ENCODE assay signal across 8 cellular contexts in the genomic region with DNA sequence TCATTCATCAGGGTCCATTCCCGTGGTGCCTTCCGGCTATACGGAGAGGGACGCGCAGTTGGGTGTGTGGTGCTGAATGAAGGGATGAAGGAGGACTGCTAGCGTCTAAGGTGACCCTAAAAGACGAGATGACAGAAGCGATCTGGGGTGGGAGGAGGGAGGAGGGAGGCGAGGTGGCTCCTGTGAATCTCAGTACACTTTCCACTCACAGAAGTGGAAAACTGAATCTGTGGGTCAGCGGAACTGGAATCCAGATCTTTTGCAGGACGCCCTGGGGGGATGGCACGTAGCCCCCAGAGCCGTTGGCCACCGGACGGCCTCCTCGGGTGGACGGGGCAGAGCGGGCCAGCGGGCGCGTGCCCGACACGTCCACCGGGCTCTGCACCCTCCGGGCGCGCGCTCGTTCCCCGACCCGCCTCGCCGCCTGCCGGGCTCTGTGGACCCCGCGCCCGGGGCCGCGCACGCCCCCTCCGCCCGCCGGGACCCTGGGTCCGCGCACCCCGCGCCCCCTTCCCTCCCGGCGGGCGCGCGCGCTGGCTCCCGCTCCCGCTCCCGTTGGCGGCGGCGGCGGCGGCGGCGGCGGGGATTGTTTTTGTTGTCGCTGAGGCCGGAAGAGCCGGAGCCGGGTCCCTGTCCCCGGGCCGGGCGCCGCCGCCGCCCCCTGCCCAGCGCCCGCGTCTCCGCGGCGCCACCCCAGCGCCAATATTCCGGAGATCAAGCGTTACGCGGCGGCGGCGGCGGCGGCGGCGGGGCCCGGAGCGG. TPM values are rescaled to one million over a fixed set of nuclear protein-coding genes. Genes with fewer than 3 reads are reported as not detected.
DNase-seq lines count a peak whose midpoint lies in the region; ATAC-seq, FAIRE-seq and TF ChIP-seq lines count a peak whose summit lies in the region.

A gene (plus strand): TSS at position 403 of the 762 bp plus-strand sequence. CDS start 401 bp downstream, outside the sequence.

- H3K9me3 ChIP-seq in adrenal gland (replicated peaks in 1 of 3) (no peaks in the 10 kb centered on the region), neuronal stem cell (replicated peaks in 1 of 2; ENCODE audit: control insufficient read depth in 2 of 2, insufficient read depth in 1 of 2, low read depth in 1 of 2, low read length in 2 of 2) (no peaks in the 10 kb centered on the region)

- H3K18ac ChIP-seq in neuronal stem cell (ENCODE audit: low read length): peak within 1 kb of the TSS; percentile 98

- H3K23ac ChIP-seq in neuronal stem cell (ENCODE audit: low read depth, low read length, poor library complexity): peak within 1 kb of the TSS; percentile 86

- H2BK12ac ChIP-seq in neuronal stem cell (ENCODE audit: low read length): no peak within 1 kb of the TSS

- no peaks in the 10 kb centered on the region for H3K27me3 ChIP-seq in adrenal gland
- peaks cover 0 to 2% (median 0%) of the 10 kb centered on the region in 3 experiments for H3K27me3 ChIP-seq in neuronal stem cell (ENCODE audit: control insufficient read depth in 3 of 3, insufficient read depth in 3 of 3, low read depth in 1 of 3, low read length in 3 of 3)

- no peak within 1 kb of the TSS for H3K14ac ChIP-seq in neuronal stem cell (ENCODE audit: low read length)

- H2BK15ac ChIP-seq in neuronal stem cell (ENCODE audit: low read length): no peak within 1 kb of the TSS

- peak within 1 kb of the TSS; percentile 56 to 89 (median 85) for H3K27ac ChIP-seq in adrenal gland
- H3K27ac ChIP-seq in neuronal stem cell (replicated peaks; ENCODE audit: low read length): peak within 1 kb of the TSS; percentile 75
- H3K27ac ChIP-seq in urinary bladder (ENCODE audit: low read depth): peak within 1 kb of the TSS; percentile 84

- peak; percentile 27 for DNase-seq in D721Med (ENCODE audit: insufficient read length, low spot score)
- peak; percentile 33 for DNase-seq in SHP77 treated with DMSO at 0.1 percent for 48 hours (lab: John Stamatoyannopoulos, UW)
- DNase-seq in adrenal gland: peak; percentile 31 to 75 (median 52)
- peak; percentile 80 for DNase-seq in Right ventricle myocardium superior
- DNase-seq in neuronal stem cell (ENCODE audit: low spot score): peak; percentile 67
- DNase-seq in cerebellar nuclear complex (lab: John Stamatoyannopoulos, UW): no peak

- no peak within 1 kb of the TSS for H4K91ac ChIP-seq in neuronal stem cell (ENCODE audit: low read depth, low read length, poor library complexity)

- H3K4me3 ChIP-seq in adrenal gland (peak within 1 kb of the TSS; percentile 33 to 97 (median 63)), neuronal stem cell (ENCODE audit: low read length in 2 of 2) (peak within 1 kb of the TSS; percentile 94 to 96), urinary bladder (ENCODE audit: low read depth, low read length) (peak within 1 kb of the TSS; percentile 71)

- H3K36me3 ChIP-seq in adrenal gland (replicated peaks in 1 of 2) (no peaks in the 10 kb centered on the region), neuronal stem cell (replicated peaks in 1 of 2; ENCODE audit: control insufficient read depth in 2 of 2, insufficient read depth in 2 of 2, low read length in 2 of 2) (no peaks in the 10 kb centered on the region), urinary bladder (ENCODE audit: insufficient read depth) (no peaks in the 10 kb centered on the region)

- H2AK5ac ChIP-seq in neuronal stem cell (ENCODE audit: low read depth, low read length): peak within 1 kb of the TSS; percentile 16

- H2AFZ ChIP-seq in neuronal stem cell (ENCODE audit: low read length): peak within 1 kb of the TSS; percentile 100

- TF ChIP-seq POLR2A in adrenal gland (IDR thresholded peaks at IDR 0.05): peak in 1 of 2 donors; percentile 62

- H3K79me1 ChIP-seq in neuronal stem cell (ENCODE audit: low read depth, low read length): no peaks in the 10 kb centered on the region

- FAIRE-seq in D721Med (lab: Jason Lieb, UNC): no peak

- peak within 1 kb of the TSS; percentile 92 for H3K9ac ChIP-seq in neuronal stem cell (ENCODE audit: low read depth, low read length, poor library complexity)

- WGBS in adrenal gland, 4 donors: 0 to 1% (median 0%) methylated on average over 21 to 93 of the region's 94 CpGs
- WGBS in neuronal stem cell (ENCODE audit: extremely low coverage in 2 of 2, insufficient read length in 2 of 2, insufficient replicate concordance in 1 of 2), 2 donors: no CpG with 5 or more reads among the region's 94 CpGs
- WGBS in urinary bladder: under 1% methylated on average over 94 of the region's 94 CpGs

- H3K4me1 ChIP-seq in adrenal gland (replicated peaks in 1 of 2) (peaks cover 10 to 24% of the 10 kb centered on the region in 2 donors), neuronal stem cell (ENCODE audit: control insufficient read depth in 2 of 2, insufficient read depth in 1 of 2, low read depth in 1 of 2, low read length in 2 of 2) (peaks cover 2 to 10% of the 10 kb centered on the region in 2 donors), urinary bladder (ENCODE audit: insufficient read depth) (no peaks in the 10 kb centered on the region)

- H2BK5ac ChIP-seq in neuronal stem cell (ENCODE audit: low read length): no peak within 1 kb of the TSS

- intact Hi-C loops in adrenal gland (cut with DNase I) (no loop called here), Right ventricle myocardium superior (cut with DNase I) (no loop called here)

- no peak within 1 kb of the TSS for H3K4ac ChIP-seq in neuronal stem cell (ENCODE audit: low read length)

- H2BK120ac ChIP-seq in neuronal stem cell (ENCODE audit: low read depth, low read length): no peak within 1 kb of the TSS

- H3K4me2 ChIP-seq in neuronal stem cell (ENCODE audit: insufficient read depth, low read length, poor library complexity, severe bottlenecking): peak within 1 kb of the TSS; percentile 66

- H4K8ac ChIP-seq in neuronal stem cell (ENCODE audit: low read depth, low read length): no peak within 1 kb of the TSS

- peak; percentile 39 for ATAC-seq in HG03025 (IDR thresholded peaks at IDR 0.05; ENCODE audit: low FRiP score, unreplicated experiment)
- ATAC-seq in Right ventricle myocardium superior (ENCODE audit: poor library complexity): peak; percentile 82

- no peak for TF ChIP-seq CTCF in D721Med (IDR thresholded peaks at IDR 0.05; ENCODE audit: insufficient read depth, missing control alignments)
- peak in 1 of 6 experiments; percentile 24 for TF ChIP-seq CTCF in adrenal gland (IDR thresholded peaks at IDR 0.05)

RNA-seq across cellular contexts. Expression of the gene that starts here (rescaled TPM):
- total RNA-seq in adrenal gland: 10 to 100 TPM in 1 of 8 donors, 1 to 10 TPM in 7; 4.0 to 12.0 (median 8.4) TPM
- polyA plus RNA-seq in adrenal gland: 10 to 100 TPM in 1 of 3 donors, 1 to 10 TPM in 2; 6.0 to 10.4 (median 6.8) TPM
- total RNA-seq in Right ventricle myocardium superior: 20.2 TPM
- 13.1 TPM for polyA plus RNA-seq in neuronal stem cell (2013, experiment 1 of 2)
- polyA plus RNA-seq in neuronal stem cell (2013, experiment 2 of 2): 13.1 TPM
- 31.7 TPM for total RNA-seq in urinary bladder
- polyA plus RNA-seq in urinary bladder: 11.2 TPM

Comparison
In these comparisons a context has a peak if more than half of its experiments do, and no peak if none do; other contexts are left out.
1. DNase-seq: peak in D721Med (single experiment), SHP77 treated with DMSO at 0.1 percent for 48 hours (single experiment), adrenal gland (7 of 7), Right ventricle myocardium superior (single experiment) and neuronal stem cell (single experiment); none in cerebellar nuclear complex (0 of 2).
2. Peak in every context shown above with its lines, with median percentiles within 50 percentile points of each other: H3K27ac ChIP-seq and H3K4me3 ChIP-seq.